Comparison of ENCODE assay signal across 10 cellular contexts in the genomic region with DNA sequence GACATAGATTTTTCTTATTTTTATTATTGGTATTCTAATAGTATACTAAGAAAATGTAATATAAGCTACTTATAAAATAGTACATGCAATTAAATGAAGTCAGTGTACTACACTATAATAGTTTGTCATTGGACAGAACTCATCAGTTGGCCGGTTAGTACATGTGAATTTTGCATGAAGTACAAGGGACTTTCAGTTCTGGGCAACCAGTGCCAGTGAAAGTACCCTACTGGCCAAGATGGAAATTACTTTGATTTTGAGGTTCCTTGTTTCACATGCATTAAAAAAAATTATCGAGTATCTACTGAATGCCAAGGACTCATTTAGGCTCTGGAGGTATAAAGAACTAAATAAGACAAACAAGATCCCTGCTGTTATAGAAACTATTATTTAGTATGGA.
DNase-seq lines count a peak whose midpoint lies in the region; TF ChIP-seq lines count a peak whose summit lies in the region.
"Had no signal": no experiment of that assay in that cellular context is flagged by ENCODE, and none has a peak within 500 bp of the region (broad histone marks: within the 10 kb centered on the region; RNA-seq: fewer than 3 reads in every experiment).

No MANE protein-coding gene starts in this region.

- no peak overlapping the region for H3K4me3 ChIP-seq in H7 (ENCODE audit: insufficient read depth, low read depth, low read length)
- H3K4me3 ChIP-seq in PC-9 = no peak overlapping the region
- no peak overlapping the region for H3K4me3 ChIP-seq in hepatocyte

- H3K4me1 ChIP-seq in PC-9 (replicated peaks; ENCODE audit: insufficient read depth) = peaks cover 30% of the 10 kb centered on the region
- H3K4me1 ChIP-seq in hepatocyte (ENCODE audit: insufficient read depth) = no peaks in the 10 kb centered on the region
- H3K4me1 ChIP-seq: parathyroid adenoma had no signal

- H2AFZ ChIP-seq in PC-9 (no peak overlapping the region), hepatocyte (no peak overlapping the region)
- H2AFZ ChIP-seq: parathyroid adenoma had no signal

- no TSS peak for BruUV-seq in PC-9 (replicated peaks; lab: Mats Ljungman, UMichigan)

- WGBS in hepatocyte (ENCODE audit: low lambda C conversion rate, missing lambda C conversion rate) = 95% methylated on average over 2 of the region's 2 CpGs

- H3K9me3 ChIP-seq in PC-9 (ENCODE audit: insufficient read depth, low read depth) (peaks cover 10% of the 10 kb centered on the region), hepatocyte (ENCODE audit: low read depth) (no peaks in the 10 kb centered on the region)

- H3K36me3 ChIP-seq in H7 (replicated peaks; ENCODE audit: control insufficient read depth, insufficient read depth, low read length) (no peaks in the 10 kb centered on the region), PC-9 (ENCODE audit: low read depth) (no peaks in the 10 kb centered on the region), hepatocyte (replicated peaks; ENCODE audit: insufficient read depth, low read depth) (no peaks in the 10 kb centered on the region)

- CTCF ChIA-PET in PC-9 (lab: Charles Lee) = no interaction called here

- peaks cover 12% of the 10 kb centered on the region; the same call in 1 of the 2 replicates for H3F3A ChIP-seq in PC-9 (ENCODE audit: insufficient read depth, low read depth)

- POLR2A ChIA-PET in PC-9 (lab: Charles Lee; ENCODE audit: unreplicated experiment) = no interaction called here

- intact Hi-C loops in PC-9 (cut with micrococcal nuclease; ENCODE audit: unreplicated experiment) = no loop called here

- TF ChIP-seq CTCF in PC-9 (conservative IDR thresholded peaks at IDR 0.05) (peak; percentile 38; the same call in 1 of the 2 replicates), hepatocyte (IDR thresholded peaks at IDR 0.05; ENCODE audit: poor library complexity) (no peak)

- no peaks in the 10 kb centered on the region for H3K27me3 ChIP-seq in H7 (ENCODE audit: control insufficient read depth, insufficient read depth, low read length)
- no peaks in the 10 kb centered on the region for H3K27me3 ChIP-seq in PC-9 (ENCODE audit: insufficient read depth, low read depth)
- no peaks in the 10 kb centered on the region for H3K27me3 ChIP-seq in hepatocyte

- H3K79me2 ChIP-seq in PC-9 (ENCODE audit: low read depth) = no peaks in the 10 kb centered on the region
- H3K79me2 ChIP-seq in hepatocyte = no peaks in the 10 kb centered on the region
- H3K79me2 ChIP-seq: parathyroid adenoma had no signal

- DNase-seq in AML-193 (lab: John Stamatoyannopoulos, UW) (peak; percentile 33 to 41), H7 (peak; percentile 24), PC-9 (no peak), germinal center (ENCODE audit: low spot score) (peak; percentile 16), hepatocyte (ENCODE audit: low spot score) (no peak), epidermal melanocyte (ENCODE audit: insufficient read length, low spot score) (no peak), GM03348 (ENCODE audit: low spot score) (no peak)
- no peak for DNase-seq in activated CD4-positive, alpha-beta T cell treated with anti-CD3 and anti-CD28 coated beads for 4 hours
- DNase-seq: NCI-H510A treated with DMSO at 0.1 percent for 48 hours had no signal

- H3K4me2 ChIP-seq in PC-9 = no peak overlapping the region
- H3K4me2 ChIP-seq in hepatocyte = no peak overlapping the region

- H3K9me2 ChIP-seq in PC-9 (ENCODE audit: insufficient read depth) (no peaks in the 10 kb centered on the region), hepatocyte (replicated peaks; ENCODE audit: insufficient read depth) (no peaks in the 10 kb centered on the region)

- H4K20me1 ChIP-seq in PC-9 (ENCODE audit: insufficient read depth) = no peaks in the 10 kb centered on the region
- no peaks in the 10 kb centered on the region for H4K20me1 ChIP-seq in hepatocyte (ENCODE audit: insufficient read depth, poor library complexity, severe bottlenecking)

- H3K27ac ChIP-seq in PC-9 = no peak overlapping the region
- H3K27ac ChIP-seq in hepatocyte = no peak overlapping the region
- H3K27ac ChIP-seq: parathyroid adenoma had no signal

Comparison
In these comparisons a context has a peak if more than half of its experiments do, and no peak if none do; other contexts are left out.
1. DNase-seq: peak in AML-193 (2 of 2), H7 (single experiment) and germinal center (single experiment); none in PC-9 (0 of 2), activated CD4-positive, alpha-beta T cell treated with anti-CD3 and anti-CD28 coated beads for 4 hours (0 of 2), hepatocyte (single experiment), epidermal melanocyte (single experiment) and GM03348 (single experiment).